In genomic region chr15:91049378-91050127, GRCh38 we compare ENCODE assay signal across 8 cellular contexts. TPM values are rescaled to one million over a fixed set of nuclear protein-coding genes. Genes with fewer than 3 reads are reported as not detected.
DNase-seq lines count a peak whose midpoint lies in the region; ATAC-seq lines count a peak whose summit lies in the region.

No MANE protein-coding gene starts in this region.

- ATAC-seq in activated CD8-positive, alpha-beta memory T cell treated with anti-CD3 and anti-CD28 coated beads, Interleukin-2, amount 10 ng/mL, durations not matched to agents 7 days and 5 days = peak; percentile 92
- ATAC-seq in HG02678 (IDR thresholded peaks at IDR 0.05; ENCODE audit: unreplicated experiment) = peak; percentile 73

- no peaks in the 10 kb centered on the region for H3K9me3 Mint-ChIP-seq in activated CD8-positive, alpha-beta memory T cell treated with anti-CD3 and anti-CD28 coated beads, Interleukin-2, amount 10 ng/mL, durations not matched to agents 7 days and 5 days (ENCODE audit: low read depth)
- H3K9me3 Mint-ChIP-seq in T-helper 2 cell treated with Interferon-gamma antibody and Interleukin-4, amounts not matched to agents 5 μg/mL and 100 μg/mL, for 36 hours = peaks cover 9% of the 10 kb centered on the region

- no peaks in the 10 kb centered on the region for H3K36me3 Mint-ChIP-seq in activated CD8-positive, alpha-beta memory T cell treated with anti-CD3 and anti-CD28 coated beads, Interleukin-2, amount 10 ng/mL, durations not matched to agents 7 days and 5 days
- peaks cover 4% of the 10 kb centered on the region for H3K36me3 Mint-ChIP-seq in T-helper 2 cell treated with Interferon-gamma antibody and Interleukin-4, amounts not matched to agents 5 μg/mL and 100 μg/mL, for 36 hours (ENCODE audit: low read depth)

- peaks cover 25% of the 10 kb centered on the region for H3K4me1 Mint-ChIP-seq in activated CD8-positive, alpha-beta memory T cell treated with anti-CD3 and anti-CD28 coated beads, Interleukin-2, amount 10 ng/mL, durations not matched to agents 7 days and 5 days
- peaks cover 32% of the 10 kb centered on the region for H3K4me1 Mint-ChIP-seq in T-helper 2 cell treated with Interferon-gamma antibody and Interleukin-4, amounts not matched to agents 5 μg/mL and 100 μg/mL, for 36 hours (ENCODE audit: low read depth)

- DNase-seq in activated CD8-positive, alpha-beta memory T cell treated with anti-CD3 and anti-CD28 coated beads, Interleukin-2, amount 10 ng/mL, durations not matched to agents 7 days and 5 days = peak; percentile 79
- no peak for DNase-seq in activated CD8-positive, alpha-beta memory T cell treated with anti-CD3 and anti-CD28 coated beads, Interleukin-2, amount 50 U/mL, for 4 hours
- DNase-seq in NCI-H1694 (lab: John Stamatoyannopoulos, UW) (peak; percentile 57), cerebellar cortex (ENCODE audit: low spot score) (peak; percentile 90), kidney glomerular epithelial cell (lab: John Stamatoyannopoulos, UW) (peak; percentile 78)
- peak; percentile 47 for DNase-seq in T-helper 2 cell treated with Interferon-gamma antibody and Interleukin-4, amounts not matched to agents 5 μg/mL and 100 μg/mL, for 36 hours (ENCODE audit: low spot score)
- peak; percentile 60 for DNase-seq in stimulated activated CD4-positive, alpha-beta T cell treated with anti-CD3 and anti-CD28 coated beads, Interleukin-4, amount 100 ng/mL, for 24 hours

- H3K4me3 Mint-ChIP-seq in activated CD8-positive, alpha-beta memory T cell treated with anti-CD3 and anti-CD28 coated beads, Interleukin-2, amount 10 ng/mL, durations not matched to agents 7 days and 5 days = no peak overlapping the region
- no peak overlapping the region for H3K4me3 Mint-ChIP-seq in T-helper 2 cell treated with Interferon-gamma antibody and Interleukin-4, amounts not matched to agents 5 μg/mL and 100 μg/mL, for 36 hours

- H3K27ac Mint-ChIP-seq in activated CD8-positive, alpha-beta memory T cell treated with anti-CD3 and anti-CD28 coated beads, Interleukin-2, amount 10 ng/mL, durations not matched to agents 7 days and 5 days = no peak overlapping the region
- H3K27ac Mint-ChIP-seq in T-helper 2 cell treated with Interferon-gamma antibody and Interleukin-4, amounts not matched to agents 5 μg/mL and 100 μg/mL, for 36 hours = no peak overlapping the region

- CTCF ChIA-PET in activated CD8-positive, alpha-beta memory T cell treated with anti-CD3 and anti-CD28 coated beads, Interleukin-2, amount 10 ng/mL, durations not matched to agents 7 days and 5 days (lab: Charles Lee) = interaction anchor here (0.7 to 2.5 kb wide), 28 partner anchors 10 to 657 kb away, joined by 3 to 28 read pairs (median 5); partner anchors contain the start of genes HDDC3, MAN2A2, SV2B and UNC45A

- peaks cover 40% of the 10 kb centered on the region for H3K27me3 Mint-ChIP-seq in activated CD8-positive, alpha-beta memory T cell treated with anti-CD3 and anti-CD28 coated beads, Interleukin-2, amount 10 ng/mL, durations not matched to agents 7 days and 5 days
- peaks cover 35% of the 10 kb centered on the region for H3K27me3 Mint-ChIP-seq in T-helper 2 cell treated with Interferon-gamma antibody and Interleukin-4, amounts not matched to agents 5 μg/mL and 100 μg/mL, for 36 hours (ENCODE audit: low read depth)

RNA-seq across cellular contexts. Expression of gene VPS33B, which starts 27.2 kb away (rescaled TPM):
- 10 to 100 TPM; 19.5 to 24.1 TPM for total RNA-seq in activated CD8-positive, alpha-beta memory T cell treated with anti-CD3 and anti-CD28 coated beads, Interleukin-2, amount 10 ng/mL, durations not matched to agents 7 days and 5 days

RNA-seq across cellular contexts. Expression of gene SV2B, which starts 50.5 kb away (rescaled TPM):
- total RNA-seq in activated CD8-positive, alpha-beta memory T cell treated with anti-CD3 and anti-CD28 coated beads, Interleukin-2, amount 10 ng/mL, durations not matched to agents 7 days and 5 days = not detected

RNA-seq across cellular contexts. Expression of gene PRC1, which starts 55.2 kb away (rescaled TPM):
- 100 to 1,000 TPM; 152 to 208 TPM for total RNA-seq in activated CD8-positive, alpha-beta memory T cell treated with anti-CD3 and anti-CD28 coated beads, Interleukin-2, amount 10 ng/mL, durations not matched to agents 7 days and 5 days
